1 cellular context compared by ENCODE assay signal in the genomic region with DNA sequence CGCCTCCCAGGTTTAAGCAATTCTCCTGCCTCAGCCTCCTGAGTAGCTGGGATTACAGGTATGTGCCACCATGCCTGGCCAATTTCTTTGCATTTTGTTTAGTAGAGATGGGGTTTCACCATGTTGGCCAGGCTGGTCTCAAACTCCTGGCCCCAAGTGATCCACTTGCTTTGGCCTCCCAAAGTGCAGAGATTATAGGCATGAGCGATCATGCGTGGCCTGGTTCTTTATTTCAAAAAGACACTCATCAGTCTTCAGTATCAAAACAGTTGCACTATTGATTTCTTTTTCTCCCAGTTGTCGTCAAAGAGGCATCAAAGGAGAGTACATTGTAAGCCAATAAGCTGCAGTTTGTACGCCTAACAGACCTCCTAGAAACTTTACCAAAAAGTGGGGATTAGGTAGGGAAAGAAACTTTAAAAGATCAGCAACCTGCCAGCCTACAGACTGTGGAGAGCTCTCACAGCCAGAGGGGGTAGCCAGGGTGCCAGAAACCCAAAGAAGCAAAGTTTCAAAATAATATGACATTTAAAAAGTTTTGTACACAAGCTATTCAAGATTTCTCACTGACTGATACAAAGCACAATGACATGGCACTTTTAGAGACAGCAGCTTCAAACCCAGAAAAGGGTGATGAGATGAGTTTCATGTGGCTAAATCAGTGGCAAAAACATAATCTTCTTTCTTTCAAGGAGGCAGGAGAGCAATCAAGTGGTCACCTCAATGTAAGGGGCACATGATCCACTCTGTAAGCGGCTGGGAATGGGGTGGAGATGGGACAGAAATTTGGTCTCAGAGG.
TF ChIP-seq lines count a peak whose summit lies in the region.

No MANE protein-coding gene starts in this region.

TF ChIP-seq in IMR-90, 13 proteins besides CTCF, POLR2A, EP300 and RAD21:
- TF ChIP-seq MAZ (IDR thresholded peaks at IDR 0.05; ENCODE audit: borderline replicate concordance, low read depth, low read length) (no peak), NFE2L2 (IDR thresholded peaks at IDR 0.05; ENCODE audit: low read depth, low read length) (peak; percentile 86), MXI1 (IDR thresholded peaks at IDR 0.05; ENCODE audit: borderline replicate concordance, low read depth, low read length) (no peak)
TF ChIP-seq in IMR-90: peak in this region for 1.
